ENCODE assay signal across 1 cellular context in genomic region chr7:5603193-5604140, GRCh38.
TF ChIP-seq lines count a peak whose summit lies in the region.

No MANE protein-coding gene starts in this region.

TF ChIP-seq in SK-N-SH treated with all-trans-retinoic acid at 6 μM for 48 hours, 23 proteins besides CTCF, POLR2A, EP300 and RAD21 (continued from another document):
- TF ChIP-seq CREB5 (CRISPR knock-in tag; IDR thresholded peaks at IDR 0.05; ENCODE audit: low read depth) (no peak), BACH2 (CRISPR knock-in tag; IDR thresholded peaks at IDR 0.05; ENCODE audit: borderline replicate concordance) (no peak), ESRRG (CRISPR knock-in tag; IDR thresholded peaks at IDR 0.05) (no peak), TCF4 (CRISPR knock-in tag; IDR thresholded peaks at IDR 0.05; ENCODE audit: borderline replicate concordance) (no peak), CSDC2 (CRISPR knock-in tag; IDR thresholded peaks at IDR 0.05) (no peak), SNAI2 (CRISPR knock-in tag; IDR thresholded peaks at IDR 0.05) (no peak), GLIS3 (CRISPR knock-in tag; IDR thresholded peaks at IDR 0.05) (no peak), ZFP3 (CRISPR knock-in tag; IDR thresholded peaks at IDR 0.05) (no peak), ZNF565 (CRISPR knock-in tag; conservative IDR thresholded peaks at IDR 0.05; ENCODE audit: low read depth) (no peak), PATZ1 (CRISPR knock-in tag; IDR thresholded peaks at IDR 0.05; ENCODE audit: borderline replicate concordance) (no peak), ISL1 (CRISPR knock-in tag; IDR thresholded peaks at IDR 0.05) (no peak), ZC3H10 (CRISPR knock-in tag; IDR thresholded peaks at IDR 0.05) (no peak), OSR1 (CRISPR knock-in tag; IDR thresholded peaks at IDR 0.05) (no peak), RARB (CRISPR knock-in tag; IDR thresholded peaks at IDR 0.05) (no peak)
